ENCODE assay signal across 17 cellular contexts in genomic region chr2:62406573-62407043, GRCh38.
DNase-seq lines count a peak whose midpoint lies in the region; ATAC-seq and TF ChIP-seq lines count a peak whose summit lies in the region.
"Had no signal": no experiment of that assay in that cellular context is flagged by ENCODE, and none has a peak within 500 bp of the region (broad histone marks: within the 10 kb centered on the region; RNA-seq: fewer than 3 reads in every experiment).

No MANE protein-coding gene starts in this region.

- H3K4me1 ChIP-seq in liver (ENCODE audit: control insufficient read depth in 4 of 4, insufficient read depth in 4 of 4, low read length in 3 of 4) (peaks cover 0 to 8% (median 1%) of the 10 kb centered on the region in 4 donors), foreskin keratinocyte (no peaks in the 10 kb centered on the region)

- H3K27me3 ChIP-seq in liver (ENCODE audit: control insufficient read depth in 4 of 4, insufficient read depth in 4 of 4, low read length in 3 of 4) (no peaks in the 10 kb centered on the region), foreskin keratinocyte (no peaks in the 10 kb centered on the region)

- no peaks in the 10 kb centered on the region for H3K36me3 ChIP-seq in liver (ENCODE audit: control insufficient read depth in 4 of 4, insufficient read depth in 3 of 4, low read depth in 1 of 4, low read length in 3 of 4)
- H3K36me3 ChIP-seq: SJSA1 had no signal

- 37% methylated on average over 3 of the region's 3 CpGs for WGBS in liver

- ATAC-seq in GM21447 (IDR thresholded peaks at IDR 0.05; ENCODE audit: unreplicated experiment) (peak; percentile 52), foreskin keratinocyte (no peak)

- peak; percentile 55 for DNase-seq in GM12865 (ENCODE audit: low read depth)
- peak; percentile 6 for DNase-seq in HT-29 (ENCODE audit: low spot score)
- no peak for DNase-seq in foreskin keratinocyte
- DNase-seq in erythroblast (lab: John Stamatoyannopoulos, UW), result no peak
- DNase-seq in Kasumi-1 (lab: John Stamatoyannopoulos, UW), result no peak
- DNase-seq in DMS114 treated with DMSO at 0.1 percent for 48 hours (lab: John Stamatoyannopoulos, UW; ENCODE audit: unreplicated experiment), result no peak
- DNase-seq: activated B cell treated with CpG ODN at 0.5 μM for 24 hours; amygdala; cortex of kidney; EL; GOT3; KG1; NCI-H1930; stimulated activated naive CD4-positive, alpha-beta T cell had no signal

- H3K27ac ChIP-seq in liver (ENCODE audit: low read depth in 1 of 2, low read length in 2 of 2), result no peak overlapping the region
- no peak overlapping the region for H3K27ac ChIP-seq in foreskin keratinocyte
- H3K27ac ChIP-seq: SJSA1 had no signal

- TF ChIP-seq POLR2A in erythroblast (IDR thresholded peaks at IDR 0.05; ENCODE audit: low read length), result no peak

- no peaks in the 10 kb centered on the region for H3K9me3 ChIP-seq in liver (ENCODE audit: control insufficient read depth in 4 of 4, low read length in 3 of 4)
- H3K9me3 ChIP-seq: SJSA1 had no signal

- TF ChIP-seq CTCF in GM12865 (IDR thresholded peaks at IDR 0.05; ENCODE audit: insufficient read depth, low read depth, low read length, missing control alignments) (no peak), liver (IDR thresholded peaks at IDR 0.05; ENCODE audit: low read depth, low read length, missing input control) (no peak), foreskin keratinocyte (conservative IDR thresholded peaks at IDR 0.05) (no peak)

- H3K4me3 ChIP-seq in GM12865 (ENCODE audit: low read depth, low read length), result no peak overlapping the region
- no peak overlapping the region for H3K4me3 ChIP-seq in liver (ENCODE audit: low read depth in 1 of 3, low read length in 3 of 3)
- H3K4me3 ChIP-seq: SJSA1 had no signal

- no peak overlapping the region for H3K9ac ChIP-seq in liver (ENCODE audit: low read depth in 1 of 2, low read length in 2 of 2)

- peak in 1 of 2 donors; percentile 54 for TF ChIP-seq RAD21 in liver (IDR thresholded peaks at IDR 0.05)

TF ChIP-seq in liver, 16 proteins besides CTCF, POLR2A, EP300 and RAD21:
- TF ChIP-seq GABPA (IDR thresholded peaks at IDR 0.05 in 1 of 2, conservative IDR thresholded peaks at IDR 0.05 in 1 of 2) (peak in 1 of 2 donors; percentile 36), YY1 (IDR thresholded peaks at IDR 0.05) (peak; percentile 33), FOXA1 (IDR thresholded peaks at IDR 0.05) (no peak), TAF1 (conservative IDR thresholded peaks at IDR 0.05) (peak; percentile 26), FOXA2 (IDR thresholded peaks at IDR 0.05) (no peak), JUND (IDR thresholded peaks at IDR 0.05) (peak in 1 of 2 donors; percentile 47), HNF4A (conservative IDR thresholded peaks at IDR 0.05) (peak; percentile 82 to 84), NR2F2 (IDR thresholded peaks at IDR 0.05) (peak; percentile 65), SP1 (IDR thresholded peaks at IDR 0.05) (peak; percentile 59), RXRA (IDR thresholded peaks at IDR 0.05) (peak; percentile 88 to 93)
- TF ChIP-seq, protein P1, sequence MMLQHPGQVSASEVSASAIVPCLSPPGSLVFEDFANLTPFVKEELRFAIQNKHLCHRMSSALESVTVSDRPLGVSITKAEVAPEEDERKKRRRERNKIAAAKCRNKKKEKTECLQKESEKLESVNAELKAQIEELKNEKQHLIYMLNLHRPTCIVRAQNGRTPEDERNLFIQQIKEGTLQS (IDR thresholded peaks at IDR 0.05), result no peak
- TF ChIP-seq, protein P2, sequence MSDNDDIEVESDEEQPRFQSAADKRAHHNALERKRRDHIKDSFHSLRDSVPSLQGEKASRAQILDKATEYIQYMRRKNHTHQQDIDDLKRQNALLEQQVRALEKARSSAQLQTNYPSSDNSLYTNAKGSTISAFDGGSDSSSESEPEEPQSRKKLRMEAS (IDR thresholded peaks at IDR 0.05), result peak; percentile 30

Comparison
In these comparisons a context has a peak if more than half of its experiments do, and no peak if none do; other contexts are left out.
1. DNase-seq: peak in GM12865 (single experiment) and HT-29 (single experiment); none in foreskin keratinocyte (0 of 2), erythroblast (0 of 2), Kasumi-1 (0 of 2) and DMS114 treated with DMSO at 0.1 percent for 48 hours (single experiment).